Comparison of ENCODE assay signal across 17 cellular contexts in genomic region chr18:10797882-10798281, GRCh38.
DNase-seq lines count a peak whose midpoint lies in the region; ATAC-seq, FAIRE-seq and TF ChIP-seq lines count a peak whose summit lies in the region.
"Had no signal": no experiment of that assay in that cellular context is flagged by ENCODE, and none has a peak within 500 bp of the region (broad histone marks: within the 10 kb centered on the region; RNA-seq: fewer than 3 reads in every experiment).

No MANE protein-coding gene starts in this region.

- no peak overlapping the region for H3K27ac Mint-ChIP-seq in activated naive CD4-positive, alpha-beta T cell treated with anti-CD3 and anti-CD28 coated beads, Interleukin-2, amount 10 ng/mL, durations not matched to agents 7 days and 5 days
- H3K27ac Mint-ChIP-seq: activated CD4-positive, alpha-beta memory T cell treated with anti-CD3 and anti-CD28 coated beads for 36 hours; activated naive CD4-positive, alpha-beta T cell treated with anti-CD3 and anti-CD28 coated beads, Interleukin-2, amount 50 U/mL, for 24 hours; activated T-cell treated with anti-CD3 and anti-CD28 coated beads, Interleukin-2, amount 50 U/mL, for 24 hours; neural progenitor cell had no signal

- intact Hi-C loops in Right ventricle myocardium superior (cut with DNase I) = no loop called here
- intact Hi-C loops in cardiac septum (cut with DNase I) = no loop called here
- intact Hi-C loops in left cardiac atrium (cut with DNase I) = no loop called here
- intact Hi-C loops in spleen (cut with DNase I; ENCODE audit: low total_unique reads) = no loop called here
- intact Hi-C loops in kidney (cut with DNase I) = no loop called here

- H3K4me3 ChIP-seq in spleen (no peak overlapping the region), kidney (ENCODE audit: low read length in 2 of 2) (no peak overlapping the region)
- H3K4me3 ChIP-seq: esophagus muscularis mucosa, neural progenitor cell, tibial nerve had no signal

- H3K27ac ChIP-seq in spleen (no peak overlapping the region), kidney (ENCODE audit: low read depth in 2 of 2, low read length in 2 of 2) (no peak overlapping the region)
- H3K27ac ChIP-seq: esophagus muscularis mucosa, neural progenitor cell, tibial nerve had no signal

- H3K9me3 ChIP-seq in spleen (no peaks in the 10 kb centered on the region), kidney (ENCODE audit: control insufficient read depth in 1 of 2, low read length in 2 of 2) (no peaks in the 10 kb centered on the region)
- H3K9me3 ChIP-seq: esophagus muscularis mucosa, tibial nerve had no signal

- H3K4me1 ChIP-seq in spleen = no peaks in the 10 kb centered on the region
- H3K4me1 ChIP-seq in kidney (ENCODE audit: control insufficient read depth in 1 of 2, insufficient read depth in 1 of 2, low read depth in 1 of 2, low read length in 2 of 2) = no peaks in the 10 kb centered on the region
- H3K4me1 ChIP-seq: esophagus muscularis mucosa, neural progenitor cell had no signal

- no peak overlapping the region for H3K9ac ChIP-seq in kidney (ENCODE audit: low read length in 2 of 2)
- H3K9ac ChIP-seq: neural progenitor cell had no signal

- H3K4me1 Mint-ChIP-seq in activated naive CD4-positive, alpha-beta T cell treated with anti-CD3 and anti-CD28 coated beads, Interleukin-2, amount 10 ng/mL, durations not matched to agents 7 days and 5 days = no peaks in the 10 kb centered on the region
- H3K4me1 Mint-ChIP-seq: activated naive CD4-positive, alpha-beta T cell treated with anti-CD3 and anti-CD28 coated beads, Interleukin-2, amount 50 U/mL, for 24 hours; neural progenitor cell had no signal

- ATAC-seq in Right ventricle myocardium superior (ENCODE audit: poor library complexity) = peak; percentile 89
- peak; percentile 85 to 94 for ATAC-seq in left cardiac atrium

- H3K9me3 Mint-ChIP-seq in activated naive CD4-positive, alpha-beta T cell treated with anti-CD3 and anti-CD28 coated beads, Interleukin-2, amount 10 ng/mL, durations not matched to agents 7 days and 5 days = no peaks in the 10 kb centered on the region
- H3K9me3 Mint-ChIP-seq: activated CD4-positive, alpha-beta memory T cell treated with anti-CD3 and anti-CD28 coated beads for 36 hours; activated naive CD4-positive, alpha-beta T cell treated with anti-CD3 and anti-CD28 coated beads, Interleukin-2, amount 50 U/mL, for 24 hours; activated T-cell treated with anti-CD3 and anti-CD28 coated beads, Interleukin-2, amount 50 U/mL, for 24 hours; neural progenitor cell had no signal

- no peaks in the 10 kb centered on the region for H3K36me3 ChIP-seq in spleen
- no peaks in the 10 kb centered on the region for H3K36me3 ChIP-seq in kidney (ENCODE audit: control insufficient read depth in 1 of 2, insufficient read depth in 2 of 2, low read length in 2 of 2)
- H3K36me3 ChIP-seq: esophagus muscularis mucosa, neural progenitor cell, tibial nerve had no signal

- no peaks in the 10 kb centered on the region for H3K27me3 Mint-ChIP-seq in activated naive CD4-positive, alpha-beta T cell treated with anti-CD3 and anti-CD28 coated beads, Interleukin-2, amount 10 ng/mL, durations not matched to agents 7 days and 5 days
- H3K27me3 Mint-ChIP-seq: activated naive CD4-positive, alpha-beta T cell treated with anti-CD3 and anti-CD28 coated beads, Interleukin-2, amount 50 U/mL, for 24 hours had no signal

- 85 to 97% (median 91%) methylated on average over 1 of the region's 1 CpG for WGBS in spleen, 5 donors

- H3K36me3 Mint-ChIP-seq in activated naive CD4-positive, alpha-beta T cell treated with anti-CD3 and anti-CD28 coated beads, Interleukin-2, amount 10 ng/mL, durations not matched to agents 7 days and 5 days = no peaks in the 10 kb centered on the region
- H3K36me3 Mint-ChIP-seq: activated CD4-positive, alpha-beta memory T cell treated with anti-CD3 and anti-CD28 coated beads for 36 hours; activated naive CD4-positive, alpha-beta T cell treated with anti-CD3 and anti-CD28 coated beads, Interleukin-2, amount 50 U/mL, for 24 hours had no signal

- no peak overlapping the region for H3K4me3 Mint-ChIP-seq in activated naive CD4-positive, alpha-beta T cell treated with anti-CD3 and anti-CD28 coated beads, Interleukin-2, amount 10 ng/mL, durations not matched to agents 7 days and 5 days
- H3K4me3 Mint-ChIP-seq: activated CD4-positive, alpha-beta memory T cell treated with anti-CD3 and anti-CD28 coated beads for 36 hours; activated naive CD4-positive, alpha-beta T cell treated with anti-CD3 and anti-CD28 coated beads, Interleukin-2, amount 50 U/mL, for 24 hours; activated T-cell treated with anti-CD3 and anti-CD28 coated beads, Interleukin-2, amount 50 U/mL, for 24 hours; neural progenitor cell had no signal

- no peak for FAIRE-seq in kidney (lab: Jason Lieb, UNC)
- FAIRE-seq: GM19239 had no signal

- DNase-seq in Right ventricle myocardium superior = no peak
- no peak for DNase-seq in cardiac septum (ENCODE audit: low spot score)
- DNase-seq in NCI-H345 treated with DMSO at 0.1 percent for 48 hours (lab: John Stamatoyannopoulos, UW; ENCODE audit: unreplicated experiment) = peak; percentile 51
- peak; percentile 24 for DNase-seq in left cardiac atrium
- DNase-seq in spleen = no peak
- DNase-seq in kidney = no peak
- DNase-seq in amniotic stem cell (lab: John Stamatoyannopoulos, UW) = no peak
- no peak for DNase-seq in activated naive CD4-positive, alpha-beta T cell treated with anti-CD3 and anti-CD28 coated beads, Interleukin-2, amount 10 ng/mL, durations not matched to agents 7 days and 5 days
- DNase-seq: activated CD4-positive, alpha-beta memory T cell treated with anti-CD3 and anti-CD28 coated beads for 36 hours; activated T-cell treated with anti-CD3 and anti-CD28 coated beads, Interleukin-2, amount 50 U/mL, for 24 hours; NCI-H2081; stimulated activated naive CD4-positive, alpha-beta T cell treated with Interleukin-2 at 50 U/mL for 16 hours had no signal

- TF ChIP-seq CTCF in spleen (IDR thresholded peaks at IDR 0.05 in 8 of 11, conservative IDR thresholded peaks at IDR 0.05 in 3 of 11) = no peak
- no peak for TF ChIP-seq CTCF in kidney (IDR thresholded peaks at IDR 0.05; ENCODE audit: borderline replicate concordance, extremely low read depth, insufficient read depth)

- no peak for TF ChIP-seq POLR2A in spleen (IDR thresholded peaks at IDR 0.05)

- CTCF ChIA-PET in activated naive CD4-positive, alpha-beta T cell treated with anti-CD3 and anti-CD28 coated beads, Interleukin-2, amount 10 ng/mL, durations not matched to agents 7 days and 5 days (lab: Charles Lee) = no interaction called here

- no peaks in the 10 kb centered on the region for H3K27me3 ChIP-seq in spleen (replicated peaks in 1 of 7)
- H3K27me3 ChIP-seq: esophagus muscularis mucosa, neural progenitor cell, tibial nerve had no signal

Comparison
In these comparisons a context has a peak if more than half of its experiments do, and no peak if none do; other contexts are left out.
1. DNase-seq: peak in NCI-H345 treated with DMSO at 0.1 percent for 48 hours (single experiment) and left cardiac atrium (single experiment); none in Right ventricle myocardium superior (single experiment), cardiac septum (single experiment), spleen (single experiment), kidney (single experiment), amniotic stem cell (single experiment) and activated naive CD4-positive, alpha-beta T cell treated with anti-CD3 and anti-CD28 coated beads, Interleukin-2, amount 10 ng/mL, durations not matched to agents 7 days and 5 days (single experiment).